Comparison of ENCODE assay signal across 8 cellular contexts in the genomic region with DNA sequence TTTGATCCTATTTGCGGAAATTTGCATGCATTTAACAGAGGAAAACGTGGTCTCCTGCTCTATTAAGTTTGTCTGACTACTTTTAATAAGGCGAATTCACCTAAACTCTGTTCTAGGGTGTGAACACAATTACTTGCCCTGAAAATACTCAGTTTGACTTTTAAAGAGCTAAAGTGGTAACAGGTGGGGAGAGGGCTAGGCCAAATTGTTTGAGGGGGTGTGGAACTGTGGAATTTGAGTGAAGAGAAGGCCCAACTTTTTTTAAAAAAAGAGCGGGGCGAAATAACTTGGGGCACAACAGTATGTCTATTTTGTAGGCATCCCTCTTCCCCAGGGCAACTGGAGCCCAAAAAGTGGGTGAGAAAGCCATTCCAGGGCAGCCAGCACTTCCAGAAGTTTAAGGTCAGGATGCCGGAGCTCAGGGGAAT. TPM values are rescaled to one million over a fixed set of nuclear protein-coding genes. Genes with fewer than 3 reads are reported as not detected.
DNase-seq lines count a peak whose midpoint lies in the region; ATAC-seq and TF ChIP-seq lines count a peak whose summit lies in the region.

No MANE protein-coding gene starts in this region.

- H3K4me1 Mint-ChIP-seq in T-helper 17 cell: peaks cover 36% of the 10 kb centered on the region

- no peak for TF ChIP-seq CTCF in suprapubic skin (IDR thresholded peaks at IDR 0.05)

- TF ChIP-seq EP300 in suprapubic skin (IDR thresholded peaks at IDR 0.05): no peak

- no peaks in the 10 kb centered on the region for H3K27me3 ChIP-seq in iPS DF 6.9 (ENCODE audit: control insufficient read depth, insufficient read depth, low read length)
- H3K27me3 ChIP-seq in suprapubic skin: no peaks in the 10 kb centered on the region

- H3K36me3 ChIP-seq in iPS DF 6.9 (ENCODE audit: control insufficient read depth, insufficient read depth, low read length) (no peaks in the 10 kb centered on the region), suprapubic skin (peaks cover 5% of the 10 kb centered on the region)

- no peaks in the 10 kb centered on the region for H3K9me3 ChIP-seq in T-helper 17 cell (ENCODE audit: control insufficient read depth, low read length, poor library complexity, severe bottlenecking)
- H3K9me3 ChIP-seq in iPS DF 6.9 (ENCODE audit: control insufficient read depth, insufficient read depth, low read length): no peaks in the 10 kb centered on the region
- no peaks in the 10 kb centered on the region for H3K9me3 ChIP-seq in suprapubic skin

- DNase-seq in DMS53 (lab: John Stamatoyannopoulos, UW) (peak; percentile 16), DMS53 treated with DMSO at 0.1 percent for 48 hours (lab: John Stamatoyannopoulos, UW; ENCODE audit: unreplicated experiment) (no peak), T-helper 17 cell (no peak), iPS DF 6.9 (ENCODE audit: low read depth, low spot score) (no peak), suprapubic skin (ENCODE audit: low spot score in 2 of 2) (no peak), NCI-H187 treated with DMSO at 0.1 percent for 48 hours (lab: John Stamatoyannopoulos, UW) (no peak), kidney tubule cell (ENCODE audit: low spot score) (no peak)

- H3K36me3 Mint-ChIP-seq in T-helper 17 cell (ENCODE audit: low read depth): no peaks in the 10 kb centered on the region

- H3K4me3 ChIP-seq in iPS DF 6.9 (ENCODE audit: low read length) (peak overlapping the region; percentile 77; the same call in 1 of the 2 replicates), suprapubic skin (peak overlapping the region; percentile 98)

- no peak for TF ChIP-seq POLR2A in suprapubic skin (IDR thresholded peaks at IDR 0.05)

- peak overlapping the region; percentile 94 for H3K4me3 Mint-ChIP-seq in T-helper 17 cell

- no CpG with 5 or more reads among the region's 6 CpGs for WGBS in iPS DF 6.9 (ENCODE audit: insufficient coverage, insufficient read length)
- WGBS in suprapubic skin: 35% methylated on average over 6 of the region's 6 CpGs

- no peaks in the 10 kb centered on the region for H3K27me3 Mint-ChIP-seq in T-helper 17 cell

- H3K4me1 ChIP-seq in iPS DF 6.9 (ENCODE audit: control insufficient read depth, insufficient read depth, low read length) (no peaks in the 10 kb centered on the region), suprapubic skin (peaks cover 28% of the 10 kb centered on the region)

- ATAC-seq in HG02885 (IDR thresholded peaks at IDR 0.05; ENCODE audit: poor library complexity, unreplicated experiment): peak; percentile 19
- peak; percentile 5 for ATAC-seq in T-helper 17 cell

- H3K27ac Mint-ChIP-seq in T-helper 17 cell: peak overlapping the region; percentile 97

- H3K27ac ChIP-seq in iPS DF 6.9 (ENCODE audit: low read length) (no peak overlapping the region), suprapubic skin (peak overlapping the region; percentile 96)

RNA-seq across cellular contexts. Expression of a gene that starts 0.6 kb away (rescaled TPM):
- total RNA-seq in T-helper 17 cell (100 to 1,000 TPM; 130 to 150 TPM), suprapubic skin (100 to 1,000 TPM in 1 of 4 donors, 10 to 100 TPM in 3; 62.0 to 118 (median 76.8) TPM)
